8 cellular contexts compared by ENCODE assay signal in genomic region chr1:180213401-180214177, GRCh38. TPM values are rescaled to one million over a fixed set of nuclear protein-coding genes. Genes with fewer than 3 reads are reported as not detected.
DNase-seq lines count a peak whose midpoint lies in the region; ATAC-seq and TF ChIP-seq lines count a peak whose summit lies in the region.

No MANE protein-coding gene starts in this region.

- peak overlapping the region; percentile 44 for H3K4me3 ChIP-seq in psoas muscle
- no peak overlapping the region for H3K4me3 ChIP-seq in gastroesophageal sphincter

- H3K9me3 ChIP-seq in psoas muscle (no peaks in the 10 kb centered on the region), gastroesophageal sphincter (no peaks in the 10 kb centered on the region)

- no peak for TF ChIP-seq EP300 in gastroesophageal sphincter (IDR thresholded peaks at IDR 0.05)

- intact Hi-C loops in psoas muscle (cut with DNase I): no loop called here

- peak overlapping the region; percentile 47 to 55 for H3K27ac Mint-ChIP-seq in activated naive CD4-positive, alpha-beta T cell treated with anti-CD3 and anti-CD28 coated beads, Interleukin-2, amount 50 U/mL, for 72 hours

- H3K36me3 Mint-ChIP-seq in activated naive CD4-positive, alpha-beta T cell treated with anti-CD3 and anti-CD28 coated beads, Interleukin-2, amount 50 U/mL, for 72 hours: no peaks in the 10 kb centered on the region

- TF ChIP-seq CTCF in psoas muscle (IDR thresholded peaks at IDR 0.05) (no peak), gastroesophageal sphincter (IDR thresholded peaks at IDR 0.05) (no peak)

- 30 to 56% (median 32%) methylated on average over 15 of the region's 15 CpGs for WGBS in psoas muscle, 3 donors
- WGBS in gastroesophageal sphincter (ENCODE audit: low coverage in 1 of 2), 2 donors: 72 to 85% methylated on average over 6 to 12 of the region's 15 CpGs

- TF ChIP-seq POLR2A in gastroesophageal sphincter (IDR thresholded peaks at IDR 0.05): no peak

- no peaks in the 10 kb centered on the region for H3K4me1 ChIP-seq in psoas muscle
- no peaks in the 10 kb centered on the region for H3K4me1 ChIP-seq in gastroesophageal sphincter

- peak; percentile 88 to 93 for ATAC-seq in activated naive CD4-positive, alpha-beta T cell treated with anti-CD3 and anti-CD28 coated beads, Interleukin-2, amount 50 U/mL, for 72 hours
- ATAC-seq in psoas muscle (peak; percentile 21 to 69 (median 46)), GM21529 (IDR thresholded peaks at IDR 0.05; ENCODE audit: unreplicated experiment) (no peak), gastroesophageal sphincter (no peak), HG03196 (IDR thresholded peaks at IDR 0.05; ENCODE audit: unreplicated experiment) (no peak), HG03442 (IDR thresholded peaks at IDR 0.05; ENCODE audit: unreplicated experiment) (no peak)

- H3K27me3 ChIP-seq in psoas muscle (ENCODE audit: insufficient read depth in 3 of 3, low read length in 2 of 3) (no peaks in the 10 kb centered on the region), gastroesophageal sphincter (peaks cover 15% of the 10 kb centered on the region)

- H3K27ac ChIP-seq in psoas muscle (no peak overlapping the region), gastroesophageal sphincter (no peak overlapping the region)

- H3K36me3 ChIP-seq in psoas muscle (ENCODE audit: insufficient read depth in 1 of 2, low read depth in 1 of 2): no peaks in the 10 kb centered on the region
- no peaks in the 10 kb centered on the region for H3K36me3 ChIP-seq in gastroesophageal sphincter

- H3K9me3 Mint-ChIP-seq in activated naive CD4-positive, alpha-beta T cell treated with anti-CD3 and anti-CD28 coated beads, Interleukin-2, amount 50 U/mL, for 72 hours: no peaks in the 10 kb centered on the region

- peak; percentile 52 for DNase-seq in ELF-1 (ENCODE audit: low read depth, low spot score)
- DNase-seq in KG1 (lab: John Stamatoyannopoulos, UW): peak; percentile 40
- peak; percentile 72 to 75 for DNase-seq in activated naive CD4-positive, alpha-beta T cell treated with anti-CD3 and anti-CD28 coated beads, Interleukin-2, amount 50 U/mL, for 72 hours (ENCODE audit: low spot score in 2 of 2)
- no peak for DNase-seq in psoas muscle

RNA-seq across cellular contexts. Expression of gene LHX4, which starts 16.5 kb away (rescaled TPM):
- not detected for total RNA-seq in activated naive CD4-positive, alpha-beta T cell treated with anti-CD3 and anti-CD28 coated beads, Interleukin-2, amount 50 U/mL, for 72 hours
- total RNA-seq in psoas muscle (not detected), gastroesophageal sphincter (not detected)
- under 1 TPM in 2 of 3 donors, not detected in 1; 0.01 to 0.04 TPM for polyA plus RNA-seq in psoas muscle

RNA-seq across cellular contexts. Expression of gene QSOX1, which starts 58.9 kb away (rescaled TPM):
- 10 to 100 TPM; 42.1 to 42.3 TPM for total RNA-seq in activated naive CD4-positive, alpha-beta T cell treated with anti-CD3 and anti-CD28 coated beads, Interleukin-2, amount 50 U/mL, for 72 hours
- total RNA-seq in psoas muscle: 100 to 1,000 TPM in 1 of 4 donors, 10 to 100 TPM in 3; 30.2 to 159 (median 70.6) TPM
- 10 to 100 TPM; 21.5 to 53.8 (median 32.3) TPM for polyA plus RNA-seq in psoas muscle
- total RNA-seq in gastroesophageal sphincter: 100 to 1,000 TPM in 2 of 4 donors, 10 to 100 TPM in 2; 71.5 to 132 (median 106) TPM

Comparison
In these comparisons a context has a peak if more than half of its experiments do, and no peak if none do; other contexts are left out.
1. DNase-seq: peak in ELF-1 (single experiment), KG1 (single experiment) and activated naive CD4-positive, alpha-beta T cell treated with anti-CD3 and anti-CD28 coated beads, Interleukin-2, amount 50 U/mL, for 72 hours (2 of 2); none in psoas muscle (0 of 2).
2. ATAC-seq: peak in activated naive CD4-positive, alpha-beta T cell treated with anti-CD3 and anti-CD28 coated beads, Interleukin-2, amount 50 U/mL, for 72 hours (2 of 2) and psoas muscle (4 of 4); none in GM21529 (single experiment), gastroesophageal sphincter (single experiment), HG03196 (single experiment) and HG03442 (single experiment).